8 cellular contexts compared by ENCODE assay signal in genomic region chr20:44909872-44910689, GRCh38. TPM values are rescaled to one million over a fixed set of nuclear protein-coding genes. Genes with fewer than 3 reads are reported as not detected.
A peak's percentile ranks its signal among the peaks of the same experiment; 100 is the strongest.
DNase-seq lines count a peak whose midpoint lies in the region; ATAC-seq and TF ChIP-seq lines count a peak whose summit lies in the region.

Gene PABPC1L, plus strand, starts transcription at chr20:44910060. Its CDS starts 84 bp downstream, at chr20:44910144.

- no peaks in the 10 kb centered on the region for H3K9me3 ChIP-seq in CD8-positive, alpha-beta T cell (ENCODE audit: low read length)
- H3K9me3 ChIP-seq in HUES48 (ENCODE audit: control insufficient read depth, insufficient read depth, low read length) (no peaks in the 10 kb centered on the region), Peyer's patch (no peaks in the 10 kb centered on the region)

- CTCF ChIA-PET in CD8-positive, alpha-beta T cell (lab: Charles Lee): interaction anchor here (0.6 to 3.7 kb wide), 7 partner anchors 21 to 545 kb away, joined by 3 to 22 read pairs (median 5); no protein-coding TSS in a partner anchor

- H3K27me3 Mint-ChIP-seq in CD8-positive, alpha-beta T cell (ENCODE audit: low read depth): no peaks in the 10 kb centered on the region
- H3K27me3 Mint-ChIP-seq in nephron (ENCODE audit: low read depth): no peaks in the 10 kb centered on the region
- H3K27me3 Mint-ChIP-seq in stimulated activated naive CD8-positive, alpha-beta T cell treated with anti-CD3 and anti-CD28 coated beads, Interleukin-15, Interleukin-2, amounts not matched to agents 100 ng/mL and 50 ng/mL, for 24 hours: no peaks in the 10 kb centered on the region

- DNase-seq in CD8-positive, alpha-beta T cell: peak; percentile 46 to 84 (median 78)
- peak; percentile 84 to 90 (median 85) for DNase-seq in Peyer's patch
- peak; percentile 66 for DNase-seq in activated T-helper 1 cell treated with Interleukin-2 at 50 U/mL for 16 hours (ENCODE audit: low read depth)
- DNase-seq in fibroblast of peridontal ligament (ENCODE audit: extremely low read depth): peak; percentile 38

- peak within 1 kb of the TSS; percentile 19 for H3K27ac ChIP-seq in CD8-positive, alpha-beta T cell (ENCODE audit: low read depth, low read length)
- peak within 1 kb of the TSS; percentile 82 for H3K27ac ChIP-seq in HUES48 (ENCODE audit: low read depth, low read length)
- H3K27ac ChIP-seq in Peyer's patch: peak within 1 kb of the TSS in 1 of 4 donors; percentile 73

- H3K36me3 ChIP-seq in CD8-positive, alpha-beta T cell (ENCODE audit: insufficient read depth, low read length): peaks cover 21% of the 10 kb centered on the region
- H3K36me3 ChIP-seq in HUES48 (ENCODE audit: control insufficient read depth, insufficient read depth, low read length) (peaks cover 63% of the 10 kb centered on the region), Peyer's patch (peaks cover 0 to 29% (median 0%) of the 10 kb centered on the region in 3 donors)

- TF ChIP-seq POLR2A in Peyer's patch (IDR thresholded peaks at IDR 0.05): no peak

- ATAC-seq in CD8-positive, alpha-beta T cell: peak; percentile 99
- ATAC-seq in GM19467 (IDR thresholded peaks at IDR 0.05; ENCODE audit: unreplicated experiment): peak; percentile 89

- no peaks in the 10 kb centered on the region for H3K9me3 Mint-ChIP-seq in CD8-positive, alpha-beta T cell
- H3K9me3 Mint-ChIP-seq in nephron: no peaks in the 10 kb centered on the region
- no peaks in the 10 kb centered on the region for H3K9me3 Mint-ChIP-seq in stimulated activated naive CD8-positive, alpha-beta T cell treated with anti-CD3 and anti-CD28 coated beads, Interleukin-15, Interleukin-2, amounts not matched to agents 100 ng/mL and 50 ng/mL, for 24 hours

- H3K27ac Mint-ChIP-seq in CD8-positive, alpha-beta T cell: peak within 1 kb of the TSS; percentile 66
- H3K27ac Mint-ChIP-seq in nephron: peak within 1 kb of the TSS in 1 of 3 experiments; percentile 14
- peak within 1 kb of the TSS; percentile 63 for H3K27ac Mint-ChIP-seq in stimulated activated naive CD8-positive, alpha-beta T cell treated with anti-CD3 and anti-CD28 coated beads, Interleukin-15, Interleukin-2, amounts not matched to agents 100 ng/mL and 50 ng/mL, for 24 hours

- POLR2A ChIA-PET in CD8-positive, alpha-beta T cell (lab: Charles Lee): interaction anchor here (0.7 to 1.9 kb wide), 7 partner anchors 15 to 68 kb away, joined by 3 to 7 read pairs (median 4); partner anchors contain the start of gene YWHAB

- H3K4me1 ChIP-seq in CD8-positive, alpha-beta T cell (ENCODE audit: insufficient read depth, low read length): peaks cover 21% of the 10 kb centered on the region
- H3K4me1 ChIP-seq in HUES48 (ENCODE audit: control insufficient read depth, insufficient read depth, low read length): peaks cover 6% of the 10 kb centered on the region; the same call in 1 of the 2 replicates
- H3K4me1 ChIP-seq in Peyer's patch: peaks cover 0 to 18% (median 3%) of the 10 kb centered on the region in 4 donors

- intact Hi-C loops in CD8-positive, alpha-beta T cell (cut with DNase I, micrococcal nuclease): loop anchor here (1.0 to 5.0 kb wide), 8 partner anchors 17 to 383 kb away; partner anchors contain the start of gene STK4 (in 1 of the 2)

- H3K4me1 Mint-ChIP-seq in CD8-positive, alpha-beta T cell (ENCODE audit: low read depth): peaks cover 30% of the 10 kb centered on the region
- peaks cover 4% of the 10 kb centered on the region for H3K4me1 Mint-ChIP-seq in nephron
- H3K4me1 Mint-ChIP-seq in stimulated activated naive CD8-positive, alpha-beta T cell treated with anti-CD3 and anti-CD28 coated beads, Interleukin-15, Interleukin-2, amounts not matched to agents 100 ng/mL and 50 ng/mL, for 24 hours (ENCODE audit: low read depth): peaks cover 39% of the 10 kb centered on the region

- peak within 1 kb of the TSS; percentile 69 for H3K9ac ChIP-seq in HUES48 (ENCODE audit: low read depth, low read length)

- peak within 1 kb of the TSS; percentile 81 for H3K4me3 Mint-ChIP-seq in CD8-positive, alpha-beta T cell
- H3K4me3 Mint-ChIP-seq in nephron: peak within 1 kb of the TSS; percentile 85 to 89 (median 86)
- peak within 1 kb of the TSS; percentile 86 for H3K4me3 Mint-ChIP-seq in stimulated activated naive CD8-positive, alpha-beta T cell treated with anti-CD3 and anti-CD28 coated beads, Interleukin-15, Interleukin-2, amounts not matched to agents 100 ng/mL and 50 ng/mL, for 24 hours

- no peaks in the 10 kb centered on the region for H3K27me3 ChIP-seq in CD8-positive, alpha-beta T cell (ENCODE audit: insufficient read depth, low read length)
- H3K27me3 ChIP-seq in HUES48 (ENCODE audit: control insufficient read depth, insufficient read depth, low read length) (no peaks in the 10 kb centered on the region), Peyer's patch (no peaks in the 10 kb centered on the region)

- TF ChIP-seq CTCF in CD8-positive, alpha-beta T cell (IDR thresholded peaks at IDR 0.05): no peak
- TF ChIP-seq CTCF in Peyer's patch (IDR thresholded peaks at IDR 0.05): no peak
- TF ChIP-seq CTCF in nephron (IDR thresholded peaks at IDR 0.05; ENCODE audit: unreplicated experiment in 3 of 3): no peak

- peak within 1 kb of the TSS; percentile 66 for H3K4me3 ChIP-seq in CD8-positive, alpha-beta T cell (ENCODE audit: low read depth, low read length)
- H3K4me3 ChIP-seq in HUES48 (ENCODE audit: low read depth, low read length): peak within 1 kb of the TSS; percentile 83
- H3K4me3 ChIP-seq in Peyer's patch: peak within 1 kb of the TSS; percentile 43 to 77 (median 62)

- H3K36me3 Mint-ChIP-seq in CD8-positive, alpha-beta T cell: peaks cover 52% of the 10 kb centered on the region
- peaks cover 38% of the 10 kb centered on the region for H3K36me3 Mint-ChIP-seq in nephron (ENCODE audit: low read depth)
- peaks cover 57% of the 10 kb centered on the region for H3K36me3 Mint-ChIP-seq in stimulated activated naive CD8-positive, alpha-beta T cell treated with anti-CD3 and anti-CD28 coated beads, Interleukin-15, Interleukin-2, amounts not matched to agents 100 ng/mL and 50 ng/mL, for 24 hours (ENCODE audit: low read depth)

RNA-seq across cellular contexts. Expression of gene PABPC1L, which starts in this region (rescaled TPM):
- 10 to 100 TPM; 31.9 to 34.0 TPM for total RNA-seq in CD8-positive, alpha-beta T cell
- total RNA-seq in Peyer's patch: 100 to 1,000 TPM in 1 of 4 donors, 10 to 100 TPM in 3; 10.5 to 123 (median 33.6) TPM
